Comparison of ENCODE assay signal across 2 cellular contexts in the genomic region with DNA sequence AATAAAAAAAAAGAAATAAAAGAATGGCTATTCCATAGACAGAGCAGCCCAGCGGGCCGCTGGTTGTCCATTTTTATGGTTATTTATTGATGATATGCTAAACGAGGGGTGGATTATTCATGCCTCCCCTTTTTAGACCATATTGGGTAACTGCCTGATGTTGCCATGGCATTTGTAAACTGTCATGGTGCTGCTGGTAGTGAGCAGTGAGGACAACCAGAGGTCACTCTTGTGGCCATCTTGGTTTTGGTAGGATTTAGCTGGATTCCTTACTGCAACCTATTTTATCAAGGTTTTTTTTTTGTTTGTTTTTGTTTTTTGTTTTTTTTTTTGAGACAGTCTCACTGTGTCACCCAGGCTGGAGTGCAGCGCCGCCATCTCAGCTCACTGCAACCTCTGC.
TF ChIP-seq lines count a peak whose summit lies in the region.

No MANE protein-coding gene starts in this region.

TF ChIP-seq in H1, 55 proteins besides CTCF, POLR2A, EP300 and RAD21:
- peak; percentile 73; the same call in 1 of the 2 replicates for TF ChIP-seq YY1 (IDR thresholded peaks at IDR 0.05; ENCODE audit: low read depth, low read length)

TF ChIP-seq in HepG2, 621 proteins besides CTCF, POLR2A, EP300 and RAD21:
- peak; percentile 36; the same call in 1 of the 2 replicates for TF ChIP-seq RFX3 (CRISPR knock-in tag; IDR thresholded peaks at IDR 0.05)
